1 cellular context compared by ENCODE assay signal in genomic region chr1:6026095-6026809, GRCh38.
TF ChIP-seq lines count a peak whose summit lies in the region.

No MANE protein-coding gene starts in this region.

TF ChIP-seq in HepG2, 621 proteins besides CTCF, POLR2A, EP300 and RAD21 (continued from another document and continues in another):
- TF ChIP-seq ARNT2 (CRISPR knock-in tag; IDR thresholded peaks at IDR 0.05; ENCODE audit: low read depth) (no peak; the same call in 1 of the 2 replicates), HNF1A (IDR thresholded peaks at IDR 0.05; ENCODE audit: low read depth) (no peak), HNF1A (CRISPR knock-in tag; IDR thresholded peaks at IDR 0.05; ENCODE audit: borderline replicate concordance) (no peak), EHMT2 (IDR thresholded peaks at IDR 0.05; ENCODE audit: borderline replicate concordance, low read depth, low read length) (no peak), ZNF619 (CRISPR knock-in tag; IDR thresholded peaks at IDR 0.05) (no peak), KDM1A (CRISPR knock-in tag; IDR thresholded peaks at IDR 0.05) (no peak), HNRNPH1 (optimal IDR thresholded peaks at IDR 0.05; ENCODE audit: low read depth, low read length) (no peak), ZFP36L1 (CRISPR knock-in tag; IDR thresholded peaks at IDR 0.05) (peak; percentile 82; the same call in 1 of the 2 replicates), NFYC (CRISPR knock-in tag; IDR thresholded peaks at IDR 0.05) (no peak), ZNF3 (CRISPR knock-in tag; IDR thresholded peaks at IDR 0.05) (no peak), ZNF782 (CRISPR knock-in tag; IDR thresholded peaks at IDR 0.05; ENCODE audit: borderline replicate concordance) (no peak), ISX (CRISPR knock-in tag; conservative IDR thresholded peaks at IDR 0.05) (0 out of 2 replicates have a peak, but pooled peaks have one; percentile 77), NR2F1 (CRISPR knock-in tag; IDR thresholded peaks at IDR 0.05) (peak; percentile 29 to 43; a peak in 2 of 4 replicates), ZNF337 (CRISPR knock-in tag; IDR thresholded peaks at IDR 0.05; ENCODE audit: borderline replicate concordance, low read depth) (no peak), ZNF550 (CRISPR knock-in tag; IDR thresholded peaks at IDR 0.05; ENCODE audit: borderline replicate concordance) (no peak), ARNT (IDR thresholded peaks at IDR 0.05) (no peak), MAFG (CRISPR knock-in tag; IDR thresholded peaks at IDR 0.05) (no peak), SP1 (IDR thresholded peaks at IDR 0.05) (no peak), SP1 (CRISPR knock-in tag; IDR thresholded peaks at IDR 0.05) (peak; percentile 76), MAFK (conservative IDR thresholded peaks at IDR 0.05 in 1 of 2, IDR thresholded peaks at IDR 0.05 in 1 of 2; ENCODE audit: low read length in 2 of 2) (no peak), ZSCAN5A (CRISPR knock-in tag; IDR thresholded peaks at IDR 0.05; ENCODE audit: borderline replicate concordance) (peak; percentile 59; the same call in 1 of the 2 replicates), ZFP90 (CRISPR knock-in tag; IDR thresholded peaks at IDR 0.05; ENCODE audit: borderline replicate concordance) (peak; percentile 83), ZNF674 (CRISPR knock-in tag; IDR thresholded peaks at IDR 0.05; ENCODE audit: low read depth) (no peak), TRIM24 (CRISPR knock-in tag; IDR thresholded peaks at IDR 0.05) (no peak), SRSF4 (IDR thresholded peaks at IDR 0.05; ENCODE audit: low read depth, low read length, poor library complexity, severe bottlenecking) (no peak), SSRP1 (CRISPR knock-in tag; IDR thresholded peaks at IDR 0.05) (no peak), MIXL1 (CRISPR knock-in tag; IDR thresholded peaks at IDR 0.05) (0 out of 2 replicates have a peak, but pooled peaks have one; percentile 18), ZFP82 (CRISPR knock-in tag; IDR thresholded peaks at IDR 0.05; ENCODE audit: borderline replicate concordance) (0 out of 2 replicates have a peak, but pooled peaks have one; percentile 30), ZSCAN22 (CRISPR knock-in tag; IDR thresholded peaks at IDR 0.05) (no peak), HOMEZ (CRISPR knock-in tag; IDR thresholded peaks at IDR 0.05; ENCODE audit: low read depth) (no peak), JDP2 (CRISPR knock-in tag; IDR thresholded peaks at IDR 0.05; ENCODE audit: borderline replicate concordance) (no peak), NCOA5 (CRISPR knock-in tag; IDR thresholded peaks at IDR 0.05) (no peak), ZNF784 (CRISPR knock-in tag; IDR thresholded peaks at IDR 0.05; ENCODE audit: borderline replicate concordance) (no peak), ZNF652 (CRISPR knock-in tag; IDR thresholded peaks at IDR 0.05; ENCODE audit: borderline replicate concordance, low read depth) (no peak), TBX2 (CRISPR knock-in tag; IDR thresholded peaks at IDR 0.05; ENCODE audit: borderline replicate concordance) (peak; percentile 62; the same call in 1 of the 2 replicates), KLF11 (CRISPR knock-in tag; IDR thresholded peaks at IDR 0.05) (0 out of 2 replicates have a peak, but pooled peaks have one; percentile 53), KDM5A (IDR thresholded peaks at IDR 0.05; ENCODE audit: borderline replicate concordance, low read length) (no peak), KLF6 (CRISPR knock-in tag; IDR thresholded peaks at IDR 0.05) (0 out of 2 replicates have a peak, but pooled peaks have one; percentile 28), ASH2L (IDR thresholded peaks at IDR 0.05; ENCODE audit: insufficient read length, low read depth, low read length) (no peak), ZNF431 (CRISPR knock-in tag; IDR thresholded peaks at IDR 0.05; ENCODE audit: borderline replicate concordance, low read depth) (no peak), ZNF841 (CRISPR knock-in tag; IDR thresholded peaks at IDR 0.05; ENCODE audit: borderline replicate concordance) (no peak), SNAPC4 (CRISPR knock-in tag; IDR thresholded peaks at IDR 0.05) (no peak), HMGXB3 (CRISPR knock-in tag; IDR thresholded peaks at IDR 0.05; ENCODE audit: borderline replicate concordance) (0 out of 2 replicates have a peak, but pooled peaks have one; percentile 59), ZNF12 (CRISPR knock-in tag; IDR thresholded peaks at IDR 0.05) (0 out of 2 replicates have a peak, but pooled peaks have one; percentile 53), ATF2 (CRISPR knock-in tag; IDR thresholded peaks at IDR 0.05) (peak; percentile 54; the same call in 1 of the 2 replicates), RNF2 (conservative IDR thresholded peaks at IDR 0.05; ENCODE audit: low read depth) (peak; percentile 68; the same call in 1 of the 2 replicates), ZNF264 (CRISPR knock-in tag; IDR thresholded peaks at IDR 0.05) (peak; percentile 61; the same call in 1 of the 2 replicates)
